Comparison of ENCODE assay signal across 22 cellular contexts in the genomic region with DNA sequence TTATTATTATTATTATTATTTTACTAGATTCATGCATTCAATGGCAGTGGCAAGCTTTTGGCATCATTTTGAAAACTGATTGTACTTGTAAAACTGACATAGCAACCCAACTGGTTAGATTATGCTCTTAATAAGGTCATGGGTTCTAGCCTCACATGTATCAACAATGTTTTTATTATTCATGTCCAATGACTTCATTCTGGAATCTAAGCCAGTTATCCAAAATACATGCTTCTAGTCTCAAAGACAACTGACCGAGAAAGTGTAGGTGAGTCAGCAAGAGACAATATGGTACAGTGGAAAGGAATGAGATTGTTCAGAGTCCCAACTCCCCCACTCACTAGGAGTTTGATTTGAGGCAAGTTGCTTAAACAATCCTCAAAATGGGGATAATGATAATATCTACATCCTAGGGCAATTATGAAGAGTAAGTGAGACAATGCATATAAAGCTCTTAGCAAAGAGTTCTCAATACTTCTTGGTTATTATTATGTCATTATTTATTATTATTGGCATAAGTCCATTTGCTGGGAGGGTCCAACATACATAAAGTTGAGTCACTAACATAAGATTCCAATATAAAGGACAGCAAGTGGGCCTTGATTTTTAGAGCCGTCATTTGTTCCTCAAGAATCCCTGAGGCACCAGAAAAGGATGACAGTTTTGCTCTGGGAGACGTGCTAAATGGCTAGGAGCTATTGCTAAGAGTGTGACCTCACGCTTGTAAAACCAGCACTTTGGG.
DNase-seq lines count a peak whose midpoint lies in the region; ATAC-seq and TF ChIP-seq lines count a peak whose summit lies in the region.
"Had no signal": no experiment of that assay in that cellular context is flagged by ENCODE, and none has a peak within 500 bp of the region (broad histone marks: within the 10 kb centered on the region; RNA-seq: fewer than 3 reads in every experiment).

No MANE protein-coding gene starts in this region.

- POLR2A ChIA-PET in MCF 10A (lab: Yijun Ruan, JAX): no interaction called here

- no peaks in the 10 kb centered on the region for H3K4me1 ChIP-seq in mammary epithelial cell (ENCODE audit: insufficient read depth, low read length)

- H3K79me2 ChIP-seq in mammary epithelial cell (ENCODE audit: insufficient read depth, low read length): no peaks in the 10 kb centered on the region

- DNase-seq in mammary epithelial cell: peak; percentile 56
- DNase-seq in MCF 10A (ENCODE audit: unreplicated experiment): no peak
- peak; percentile 9 for DNase-seq in brain microvascular endothelial cell
- DNase-seq in iris pigment epithelial cell (ENCODE audit: low read depth): peak; percentile 27
- no peak for DNase-seq in RPMI8226
- DNase-seq: AML-193; C1 segment of cervical spinal cord; CD8-positive, alpha-beta T cell; DND-41; KG1; NCI-H1105; NCI-H146; NCI-H2029; NCI-H345; NCI-H524; NCI-H774; NK-92 treated with Interleukin-12 subunit alpha and Interleukin-12 subunit beta, amount 100 ng/mL, for 24 hours had no signal

- CTCF ChIA-PET in mammary epithelial cell (lab: Charles Lee; ENCODE audit: low non-redundant PET): no interaction called here
- CTCF ChIA-PET in MCF 10A (lab: Yijun Ruan, JAX): interaction anchor here (0.7 to 1.9 kb wide), 2 partner anchors 94 to 391 kb away, joined by 3 to 4 read pairs; no protein-coding TSS in a partner anchor

- no peak overlapping the region for H3K4me2 ChIP-seq in mammary epithelial cell (ENCODE audit: insufficient read depth, low read depth, low read length)

- dilution Hi-C loops in mammary epithelial cell (cut with HindIII; ENCODE audit: low sequenced_read_pairs): no loop called here

- H3K27me3 ChIP-seq in mammary epithelial cell (ENCODE audit: insufficient read depth, low read length) (no peaks in the 10 kb centered on the region), brain microvascular endothelial cell (replicated peaks) (no peaks in the 10 kb centered on the region)

- BruUV-seq in mammary epithelial cell (replicated peaks; lab: Mats Ljungman, UMichigan) (no TSS peak), MCF 10A (replicated peaks; lab: Mats Ljungman, UMichigan) (no TSS peak)

- no peak for TF ChIP-seq CTCF in mammary epithelial cell (conservative IDR thresholded peaks at IDR 0.05 in 1 of 2, IDR thresholded peaks at IDR 0.05 in 1 of 2; ENCODE audit: extremely low read depth in 1 of 2, insufficient read depth in 1 of 2, low read depth in 1 of 2, low read length in 2 of 2)
- no peak for TF ChIP-seq CTCF in MCF 10A (IDR thresholded peaks at IDR 0.05; ENCODE audit: unreplicated experiment)
- TF ChIP-seq CTCF in brain microvascular endothelial cell (IDR thresholded peaks at IDR 0.05; ENCODE audit: low read depth, low read length, missing control alignments): no peak

- peaks cover 2% of the 10 kb centered on the region for H3K9me3 ChIP-seq in mammary epithelial cell (replicated peaks; ENCODE audit: insufficient read depth, low read length)

- H2AFZ ChIP-seq in mammary epithelial cell (ENCODE audit: low read depth, low read length): no peak overlapping the region

- intact Hi-C loops in mammary epithelial cell (cut with micrococcal nuclease): loop anchor here (10.0 kb wide), 1 partner anchor 390 kb away; no protein-coding TSS in a partner anchor
- intact Hi-C loops in MCF 10A (cut with micrococcal nuclease): no loop called here

- H3K36me3 ChIP-seq in mammary epithelial cell (ENCODE audit: insufficient read depth, low read length) (no peaks in the 10 kb centered on the region), brain microvascular endothelial cell (replicated peaks) (no peaks in the 10 kb centered on the region)

- 86% methylated on average over 4 of the region's 4 CpGs for WGBS in mammary epithelial cell (ENCODE audit: low coverage, missing lambda C conversion rate)

- H3K27ac ChIP-seq in mammary epithelial cell (ENCODE audit: insufficient read depth, low read depth, low read length): no peak overlapping the region
- H3K27ac ChIP-seq in brain microvascular endothelial cell: no peak overlapping the region

- no peak overlapping the region for H3K27ac Mint-ChIP-seq in MCF 10A (ENCODE audit: low read depth, unreplicated experiment)
- peak overlapping the region; percentile 22 for H3K27ac Mint-ChIP-seq in stimulated activated memory B cell treated with anti-CD40 and anti-IgM and Interleukin-4, amounts not matched to agents 10 μg/mL and 1 μg/mL and 100 μg/mL, for 72 hours
- H3K27ac Mint-ChIP-seq: CD8-positive, alpha-beta T cell had no signal

- H3K4me3 Mint-ChIP-seq in MCF 10A (ENCODE audit: unreplicated experiment): no peak overlapping the region
- no peak overlapping the region for H3K4me3 Mint-ChIP-seq in stimulated activated memory B cell treated with anti-CD40 and anti-IgM and Interleukin-4, amounts not matched to agents 10 μg/mL and 1 μg/mL and 100 μg/mL, for 72 hours
- H3K4me3 Mint-ChIP-seq: CD8-positive, alpha-beta T cell had no signal

- H3K4me1 Mint-ChIP-seq in MCF 10A (ENCODE audit: insufficient read depth, unreplicated experiment): peaks cover 9% of the 10 kb centered on the region
- H3K4me1 Mint-ChIP-seq in stimulated activated memory B cell treated with anti-CD40 and anti-IgM and Interleukin-4, amounts not matched to agents 10 μg/mL and 1 μg/mL and 100 μg/mL, for 72 hours: peaks cover 21% of the 10 kb centered on the region

- H3K27me3 Mint-ChIP-seq in MCF 10A (ENCODE audit: insufficient read depth, unreplicated experiment): no peaks in the 10 kb centered on the region
- no peaks in the 10 kb centered on the region for H3K27me3 Mint-ChIP-seq in stimulated activated memory B cell treated with anti-CD40 and anti-IgM and Interleukin-4, amounts not matched to agents 10 μg/mL and 1 μg/mL and 100 μg/mL, for 72 hours

- in situ Hi-C loops in mammary epithelial cell (cut with MboI; ENCODE audit: low sequenced_read_pairs in 2 of 2) (loop anchor here in 1 of 2 donors (25.0 kb wide), 1 partner anchor 377 kb away; no protein-coding TSS in a partner anchor), brain microvascular endothelial cell (cut with HindIII; ENCODE audit: low pct_ligation_motif_present, low sequenced_read_pairs) (no loop called here)

- no peak overlapping the region for H3K9ac ChIP-seq in mammary epithelial cell (ENCODE audit: insufficient read depth, low read length)

- no peaks in the 10 kb centered on the region for H4K20me1 ChIP-seq in mammary epithelial cell (ENCODE audit: insufficient read depth, low read length)

- H3K9me3 Mint-ChIP-seq in MCF 10A (ENCODE audit: unreplicated experiment): no peaks in the 10 kb centered on the region
- H3K9me3 Mint-ChIP-seq in stimulated activated memory B cell treated with anti-CD40 and anti-IgM and Interleukin-4, amounts not matched to agents 10 μg/mL and 1 μg/mL and 100 μg/mL, for 72 hours: peaks cover 6% of the 10 kb centered on the region

- no peaks in the 10 kb centered on the region for H3K36me3 Mint-ChIP-seq in MCF 10A (ENCODE audit: insufficient read depth, unreplicated experiment)
- peaks cover 6% of the 10 kb centered on the region for H3K36me3 Mint-ChIP-seq in stimulated activated memory B cell treated with anti-CD40 and anti-IgM and Interleukin-4, amounts not matched to agents 10 μg/mL and 1 μg/mL and 100 μg/mL, for 72 hours
- H3K36me3 Mint-ChIP-seq: CD8-positive, alpha-beta T cell had no signal

- ATAC-seq in stimulated activated memory B cell treated with anti-CD40 and anti-IgM and Interleukin-4, amounts not matched to agents 10 μg/mL and 1 μg/mL and 100 μg/mL, for 72 hours: no peak
- no peak for ATAC-seq in HG02852 (IDR thresholded peaks at IDR 0.05; ENCODE audit: unreplicated experiment)
- ATAC-seq in HG02885 (IDR thresholded peaks at IDR 0.05; ENCODE audit: poor library complexity, unreplicated experiment): no peak
- ATAC-seq: CD8-positive, alpha-beta T cell; HCT116; HepG2 had no signal

- H3K4me3 ChIP-seq in mammary epithelial cell (replicated peaks in 1 of 3; ENCODE audit: insufficient read depth in 1 of 3, low read depth in 2 of 3, low read length in 3 of 3) (no peak overlapping the region), brain microvascular endothelial cell (ENCODE audit: low read depth, low read length) (no peak overlapping the region)

Comparison
In these comparisons a context has a peak if more than half of its experiments do, and no peak if none do; other contexts are left out.
1. DNase-seq: peak in mammary epithelial cell (single experiment), brain microvascular endothelial cell (single experiment) and iris pigment epithelial cell (single experiment); none in MCF 10A (single experiment) and RPMI8226 (single experiment).